ENCODE assay signal across 1 cellular context in genomic region chr6:129335792-129336191, GRCh38.
TF ChIP-seq lines count a peak whose summit lies in the region.

No MANE protein-coding gene starts in this region.

TF ChIP-seq in HEK293, 187 proteins besides CTCF, POLR2A, EP300 and RAD21 (continued from another document and continues in another):
- TF ChIP-seq ZNF223 (tag by site-specific recombination; IDR thresholded peaks at IDR 0.05) = no peak
- TF ChIP-seq ZNF544 (tag by site-specific recombination; IDR thresholded peaks at IDR 0.05) = no peak
- TF ChIP-seq ZNF692 (tag by site-specific recombination; IDR thresholded peaks at IDR 0.05) = no peak
- TF ChIP-seq ZNF26 (tag by site-specific recombination; IDR thresholded peaks at IDR 0.05) = no peak
- TF ChIP-seq ZNF747 (tag by site-specific recombination; IDR thresholded peaks at IDR 0.05) = no peak
- TF ChIP-seq ZNF175 (tag by site-specific recombination; IDR thresholded peaks at IDR 0.05) = no peak
- no peak for TF ChIP-seq ZNF707 (tag by site-specific recombination; IDR thresholded peaks at IDR 0.05)
- peak; percentile 94 for TF ChIP-seq PRDM6 (tag by site-specific recombination; IDR thresholded peaks at IDR 0.05)
- TF ChIP-seq FEZF1 (tag by site-specific recombination; IDR thresholded peaks at IDR 0.05) = peak; percentile 77
- TF ChIP-seq ZBTB8A (tag by site-specific recombination; IDR thresholded peaks at IDR 0.05) = no peak
- TF ChIP-seq ZNF571 (tag by site-specific recombination; IDR thresholded peaks at IDR 0.05) = no peak
- TF ChIP-seq PRDM4 (tag by site-specific recombination; IDR thresholded peaks at IDR 0.05) = peak; percentile 89
- no peak for TF ChIP-seq GLIS2 (tag by site-specific recombination; IDR thresholded peaks at IDR 0.05)
- no peak for TF ChIP-seq EGR2 (tag by site-specific recombination; IDR thresholded peaks at IDR 0.05; ENCODE audit: low read depth)
- no peak for TF ChIP-seq ZNF341 (tag by site-specific recombination; IDR thresholded peaks at IDR 0.05; ENCODE audit: low read depth)
- no peak for TF ChIP-seq ZNF558 (tag by site-specific recombination; IDR thresholded peaks at IDR 0.05)
- no peak for TF ChIP-seq ZNF837 (tag by site-specific recombination; IDR thresholded peaks at IDR 0.05)
- TF ChIP-seq OSR2 (tag by site-specific recombination; IDR thresholded peaks at IDR 0.05) = no peak; the same call in 1 of the 2 replicates
- no peak for TF ChIP-seq ZNF426 (tag by site-specific recombination; IDR thresholded peaks at IDR 0.05)
- TF ChIP-seq ZBTB7A (tag by site-specific recombination; IDR thresholded peaks at IDR 0.05; ENCODE audit: low read depth) = no peak
- no peak for TF ChIP-seq ZNF530 (tag by site-specific recombination; IDR thresholded peaks at IDR 0.05; ENCODE audit: low read depth)
- TF ChIP-seq GFI1B (tag by site-specific recombination; IDR thresholded peaks at IDR 0.05) = no peak
- no peak for TF ChIP-seq ZNF121 (tag by site-specific recombination; IDR thresholded peaks at IDR 0.05)
- peak; percentile 75 for TF ChIP-seq ZNF18 (tag by site-specific recombination; IDR thresholded peaks at IDR 0.05)
- no peak for TF ChIP-seq ZNF449 (tag by site-specific recombination; IDR thresholded peaks at IDR 0.05)
- TF ChIP-seq ZNF433 (tag by site-specific recombination; IDR thresholded peaks at IDR 0.05; ENCODE audit: low read depth) = no peak
- TF ChIP-seq ZSCAN18 (tag by site-specific recombination; IDR thresholded peaks at IDR 0.05) = no peak
- TF ChIP-seq SETDB1 (IDR thresholded peaks at IDR 0.05; ENCODE audit: insufficient read length, low read length) = no peak
- no peak for TF ChIP-seq ZNF140 (tag by site-specific recombination; IDR thresholded peaks at IDR 0.05)
- TF ChIP-seq OVOL3 (tag by site-specific recombination; IDR thresholded peaks at IDR 0.05) = peak; percentile 61; the same call in 1 of the 2 replicates
- no peak for TF ChIP-seq HOXA7 (CRISPR knock-in tag; IDR thresholded peaks at IDR 0.05; ENCODE audit: borderline replicate concordance)
- peak; percentile 56; the same call in 1 of the 2 replicates for TF ChIP-seq ZNF843 (tag by site-specific recombination; IDR thresholded peaks at IDR 0.05)
- no peak for TF ChIP-seq SP2 (tag by site-specific recombination; IDR thresholded peaks at IDR 0.05)
- TF ChIP-seq ZSCAN16 (tag by site-specific recombination; IDR thresholded peaks at IDR 0.05) = no peak
- TF ChIP-seq MZF1 (tag by site-specific recombination; IDR thresholded peaks at IDR 0.05; ENCODE audit: borderline replicate concordance) = peak; percentile 51; the same call in 1 of the 2 replicates
- TF ChIP-seq WT1 (tag by site-specific recombination; IDR thresholded peaks at IDR 0.05) = peak; percentile 70; the same call in 1 of the 2 replicates
- no peak for TF ChIP-seq ZNF280C (tag by site-specific recombination; IDR thresholded peaks at IDR 0.05)
- TF ChIP-seq YY2 (tag by site-specific recombination; IDR thresholded peaks at IDR 0.05) = no peak
- no peak for TF ChIP-seq ZSCAN4 (tag by site-specific recombination; IDR thresholded peaks at IDR 0.05)
- TF ChIP-seq ZNF416 (tag by site-specific recombination; IDR thresholded peaks at IDR 0.05) = no peak
- TF ChIP-seq ZFP3 (tag by site-specific recombination; IDR thresholded peaks at IDR 0.05; ENCODE audit: low read depth) = no peak
- TF ChIP-seq ZNF24 (tag by site-specific recombination; IDR thresholded peaks at IDR 0.05) = no peak
- no peak for TF ChIP-seq KLF10 (tag by site-specific recombination; IDR thresholded peaks at IDR 0.05)
- TF ChIP-seq ZNF670 (tag by site-specific recombination; IDR thresholded peaks at IDR 0.05; ENCODE audit: low read depth) = no peak
- no peak for TF ChIP-seq ZNF600 (tag by site-specific recombination; IDR thresholded peaks at IDR 0.05)
- no peak for TF ChIP-seq ZNF623 (tag by site-specific recombination; IDR thresholded peaks at IDR 0.05)
- no peak for TF ChIP-seq YY1 (tag by site-specific recombination; IDR thresholded peaks at IDR 0.05)
- TF ChIP-seq ZNF311 (tag by site-specific recombination; IDR thresholded peaks at IDR 0.05; ENCODE audit: borderline replicate concordance) = no peak
- TF ChIP-seq SCRT2 (tag by site-specific recombination; IDR thresholded peaks at IDR 0.05) = no peak
- no peak for TF ChIP-seq ZNF658 (tag by site-specific recombination; IDR thresholded peaks at IDR 0.05)
- TF ChIP-seq ZNF561 (tag by site-specific recombination; IDR thresholded peaks at IDR 0.05; ENCODE audit: borderline replicate concordance) = no peak
- TF ChIP-seq TRIM28 (IDR thresholded peaks at IDR 0.05; ENCODE audit: borderline replicate concordance, low read length) = no peak; the same call in 1 of the 2 replicates
- no peak; the same call in 1 of the 2 replicates for TF ChIP-seq BCL6B (tag by site-specific recombination; IDR thresholded peaks at IDR 0.05)
- TF ChIP-seq ZNF777 (tag by site-specific recombination; IDR thresholded peaks at IDR 0.05; ENCODE audit: borderline replicate concordance) = no peak
- no peak for TF ChIP-seq ZNF157 (tag by site-specific recombination; IDR thresholded peaks at IDR 0.05)
- no peak for TF ChIP-seq ZNF624 (tag by site-specific recombination; IDR thresholded peaks at IDR 0.05)
- no peak for TF ChIP-seq ZNF266 (tag by site-specific recombination; IDR thresholded peaks at IDR 0.05; ENCODE audit: low read depth)
